Comparison of ENCODE assay signal across 18 cellular contexts in the genomic region with DNA sequence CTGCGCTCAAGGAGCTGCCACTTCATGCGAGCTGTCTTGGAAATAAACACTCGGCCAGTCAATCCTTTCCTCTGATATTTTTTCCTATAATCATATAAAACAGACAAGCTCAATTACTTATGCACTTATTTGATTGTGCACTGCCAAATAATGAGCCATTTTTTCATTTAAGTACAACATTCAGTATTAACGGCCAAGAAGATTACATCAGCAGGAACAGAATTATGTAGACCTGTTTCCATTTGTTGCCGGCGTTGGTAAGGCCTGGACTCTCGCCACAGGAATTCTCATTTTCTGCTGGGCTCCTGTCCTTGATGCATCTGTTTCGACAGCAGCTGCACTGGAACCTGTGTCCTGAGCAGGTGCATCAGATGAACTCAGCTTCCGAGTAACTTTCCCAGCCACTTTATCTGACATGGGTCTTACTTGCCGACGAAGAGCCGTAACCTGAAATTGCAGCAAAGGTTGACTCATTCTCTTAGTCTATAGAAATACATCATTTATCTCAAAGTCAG.
DNase-seq lines count a peak whose midpoint lies in the region; ATAC-seq, FAIRE-seq and TF ChIP-seq lines count a peak whose summit lies in the region.
"Had no signal": no experiment of that assay in that cellular context is flagged by ENCODE, and none has a peak within 500 bp of the region (broad histone marks: within the 10 kb centered on the region; RNA-seq: fewer than 3 reads in every experiment).

No MANE protein-coding gene starts in this region.

- H3K27me3 ChIP-seq in small intestine (ENCODE audit: control insufficient read depth in 2 of 2, insufficient read depth in 2 of 2, low read length in 2 of 2): no peaks in the 10 kb centered on the region
- H3K27me3 ChIP-seq in CD4-positive, alpha-beta T cell (ENCODE audit: control insufficient read depth, insufficient read depth, low read length): no peaks in the 10 kb centered on the region

- no peak overlapping the region for H3K4me3 Mint-ChIP-seq in activated CD8-positive, alpha-beta T cell treated with anti-CD3 and anti-CD28 coated beads, Interleukin-2, amount 10 ng/mL, durations not matched to agents 7 days and 5 days
- no peak overlapping the region for H3K4me3 Mint-ChIP-seq in activated CD8-positive, alpha-beta T cell treated with anti-CD3 and anti-CD28 coated beads for 36 hours
- H3K4me3 Mint-ChIP-seq in central memory CD8-positive, alpha-beta T cell: peak overlapping the region; percentile 74
- H3K4me3 Mint-ChIP-seq in stimulated activated effector memory CD8-positive, alpha-beta T cell treated with anti-CD3 and anti-CD28 coated beads, Interleukin-12 subunit alpha, Interleukin-12 subunit beta, amount 100 ng/mL, for 72 hours: peak overlapping the region; percentile 18
- no peak overlapping the region for H3K4me3 Mint-ChIP-seq in CD4-positive, alpha-beta T cell

- no peak overlapping the region for H3K4me3 ChIP-seq in small intestine (ENCODE audit: low read depth in 1 of 2, low read length in 2 of 2)
- H3K4me3 ChIP-seq: HAP-1, PC-9 had no signal

- no peaks in the 10 kb centered on the region for H3K9me3 ChIP-seq in small intestine (ENCODE audit: control insufficient read depth, low read depth)
- H3K9me3 ChIP-seq in CD4-positive, alpha-beta T cell (ENCODE audit: control insufficient read depth, low read length): no peaks in the 10 kb centered on the region
- H3K9me3 ChIP-seq: HAP-1 had no signal

- no peak overlapping the region for H3K27ac ChIP-seq in small intestine (ENCODE audit: low read depth in 1 of 2, low read length in 1 of 2)
- H3K27ac ChIP-seq in CD4-positive, alpha-beta T cell (ENCODE audit: low read depth, low read length): no peak overlapping the region
- H3K27ac ChIP-seq: KMS-11, PC-9, RWPE1 had no signal

- CTCF ChIA-PET in activated CD8-positive, alpha-beta T cell treated with anti-CD3 and anti-CD28 coated beads, Interleukin-2, amount 10 ng/mL, durations not matched to agents 7 days and 5 days (lab: Charles Lee): no interaction called here
- CTCF ChIA-PET in activated CD8-positive, alpha-beta T cell treated with anti-CD3 and anti-CD28 coated beads for 36 hours (lab: Charles Lee): interaction anchor here (3.1 kb wide), 1 partner anchor 15 kb away, joined by 12 read pairs; no protein-coding TSS in a partner anchor
- CTCF ChIA-PET in CD4-positive, alpha-beta T cell (lab: Charles Lee): interaction anchor here (1.0 kb wide), 2 partner anchors 12 to 23 kb away, joined by 3 to 5 read pairs; no protein-coding TSS in a partner anchor

- 94 to 98% (median 97%) methylated on average over 12 of the region's 12 CpGs for WGBS in small intestine, 3 donors

- H3K36me3 Mint-ChIP-seq in activated CD8-positive, alpha-beta T cell treated with anti-CD3 and anti-CD28 coated beads, Interleukin-2, amount 10 ng/mL, durations not matched to agents 7 days and 5 days (ENCODE audit: low read depth): peaks cover 30% of the 10 kb centered on the region
- peaks cover 30% of the 10 kb centered on the region for H3K36me3 Mint-ChIP-seq in activated CD8-positive, alpha-beta T cell treated with anti-CD3 and anti-CD28 coated beads for 36 hours (ENCODE audit: low read depth)
- peaks cover 7% of the 10 kb centered on the region for H3K36me3 Mint-ChIP-seq in central memory CD8-positive, alpha-beta T cell (ENCODE audit: insufficient read depth)
- peaks cover 52% of the 10 kb centered on the region for H3K36me3 Mint-ChIP-seq in stimulated activated effector memory CD8-positive, alpha-beta T cell treated with anti-CD3 and anti-CD28 coated beads, Interleukin-12 subunit alpha, Interleukin-12 subunit beta, amount 100 ng/mL, for 72 hours
- peaks cover 13% of the 10 kb centered on the region for H3K36me3 Mint-ChIP-seq in CD4-positive, alpha-beta T cell (ENCODE audit: low read depth)

- intact Hi-C loops in activated CD8-positive, alpha-beta T cell treated with anti-CD3 and anti-CD28 coated beads for 36 hours (cut with micrococcal nuclease): no loop called here
- intact Hi-C loops in CD4-positive, alpha-beta T cell (cut with DNase I, micrococcal nuclease): no loop called here

- peaks cover 16% of the 10 kb centered on the region for H3K4me1 Mint-ChIP-seq in activated CD8-positive, alpha-beta T cell treated with anti-CD3 and anti-CD28 coated beads, Interleukin-2, amount 10 ng/mL, durations not matched to agents 7 days and 5 days (ENCODE audit: low read depth)
- peaks cover 16% of the 10 kb centered on the region for H3K4me1 Mint-ChIP-seq in activated CD8-positive, alpha-beta T cell treated with anti-CD3 and anti-CD28 coated beads for 36 hours (ENCODE audit: low read depth)
- H3K4me1 Mint-ChIP-seq in central memory CD8-positive, alpha-beta T cell: peaks cover 28% of the 10 kb centered on the region
- peaks cover 20% of the 10 kb centered on the region for H3K4me1 Mint-ChIP-seq in stimulated activated effector memory CD8-positive, alpha-beta T cell treated with anti-CD3 and anti-CD28 coated beads, Interleukin-12 subunit alpha, Interleukin-12 subunit beta, amount 100 ng/mL, for 72 hours
- H3K4me1 Mint-ChIP-seq in CD4-positive, alpha-beta T cell (ENCODE audit: low read depth): peaks cover 11% of the 10 kb centered on the region

- TF ChIP-seq CTCF in activated CD8-positive, alpha-beta T cell treated with anti-CD3 and anti-CD28 coated beads for 36 hours (IDR thresholded peaks at IDR 0.05): no peak
- TF ChIP-seq CTCF in CD4-positive, alpha-beta T cell (IDR thresholded peaks at IDR 0.05): no peak

- peak overlapping the region; percentile 65 for H3K27ac Mint-ChIP-seq in activated CD8-positive, alpha-beta T cell treated with anti-CD3 and anti-CD28 coated beads, Interleukin-2, amount 10 ng/mL, durations not matched to agents 7 days and 5 days
- no peak overlapping the region for H3K27ac Mint-ChIP-seq in activated CD8-positive, alpha-beta T cell treated with anti-CD3 and anti-CD28 coated beads for 36 hours
- peak overlapping the region; percentile 90 for H3K27ac Mint-ChIP-seq in central memory CD8-positive, alpha-beta T cell (ENCODE audit: low read depth)
- peak overlapping the region; percentile 68 for H3K27ac Mint-ChIP-seq in stimulated activated effector memory CD8-positive, alpha-beta T cell treated with anti-CD3 and anti-CD28 coated beads, Interleukin-12 subunit alpha, Interleukin-12 subunit beta, amount 100 ng/mL, for 72 hours
- no peak overlapping the region for H3K27ac Mint-ChIP-seq in CD4-positive, alpha-beta T cell

- POLR2A ChIA-PET in activated CD8-positive, alpha-beta T cell treated with anti-CD3 and anti-CD28 coated beads, Interleukin-2, amount 10 ng/mL, durations not matched to agents 7 days and 5 days (lab: Charles Lee): interaction anchor here (0.6 kb wide), 1 partner anchor 676 kb away, joined by 7 read pairs; no protein-coding TSS in a partner anchor
- POLR2A ChIA-PET in activated CD8-positive, alpha-beta T cell treated with anti-CD3 and anti-CD28 coated beads for 36 hours (lab: Charles Lee): no interaction called here
- POLR2A ChIA-PET in CD4-positive, alpha-beta T cell (lab: Charles Lee): no interaction called here

- DNase-seq in activated CD8-positive, alpha-beta T cell treated with anti-CD3 and anti-CD28 coated beads, Interleukin-2, amount 10 ng/mL, durations not matched to agents 7 days and 5 days: no peak
- DNase-seq in activated CD8-positive, alpha-beta T cell treated with anti-CD3 and anti-CD28 coated beads for 36 hours: no peak
- DNase-seq in SK-N-DZ (ENCODE audit: low spot score) (peak; percentile 76), small intestine (no peak), AG20443 (ENCODE audit: low spot score) (no peak)
- no peak for DNase-seq in central memory CD8-positive, alpha-beta T cell (ENCODE audit: low spot score in 2 of 2)
- DNase-seq in stimulated activated effector memory CD8-positive, alpha-beta T cell treated with anti-CD3 and anti-CD28 coated beads, Interleukin-12 subunit alpha, Interleukin-12 subunit beta, amount 100 ng/mL, for 72 hours (ENCODE audit: low spot score in 2 of 2): no peak
- DNase-seq in CD4-positive, alpha-beta T cell: no peak
- DNase-seq: DMS79 treated with DMSO at 0.1 percent for 48 hours, NCI-H1417 treated with DMSO at 0.1 percent for 48 hours, NCI-H187 treated with DMSO at 0.1 percent for 48 hours, NCI-H345, NCI-H524 treated with DMSO at 0.1 percent for 48 hours, PC-9, SIG-M5 had no signal

- H3K27me3 Mint-ChIP-seq in activated CD8-positive, alpha-beta T cell treated with anti-CD3 and anti-CD28 coated beads, Interleukin-2, amount 10 ng/mL, durations not matched to agents 7 days and 5 days (ENCODE audit: low read depth): no peaks in the 10 kb centered on the region
- no peaks in the 10 kb centered on the region for H3K27me3 Mint-ChIP-seq in activated CD8-positive, alpha-beta T cell treated with anti-CD3 and anti-CD28 coated beads for 36 hours
- no peaks in the 10 kb centered on the region for H3K27me3 Mint-ChIP-seq in central memory CD8-positive, alpha-beta T cell
- no peaks in the 10 kb centered on the region for H3K27me3 Mint-ChIP-seq in CD4-positive, alpha-beta T cell

- no peak for ATAC-seq in activated CD8-positive, alpha-beta T cell treated with anti-CD3 and anti-CD28 coated beads, Interleukin-2, amount 10 ng/mL, durations not matched to agents 7 days and 5 days
- no peak for ATAC-seq in activated CD8-positive, alpha-beta T cell treated with anti-CD3 and anti-CD28 coated beads for 36 hours
- ATAC-seq in central memory CD8-positive, alpha-beta T cell (replicated peaks; ENCODE audit: extremely low read depth, poor library complexity, severe bottlenecking): no peak
- no peak for ATAC-seq in stimulated activated effector memory CD8-positive, alpha-beta T cell treated with anti-CD3 and anti-CD28 coated beads, Interleukin-12 subunit alpha, Interleukin-12 subunit beta, amount 100 ng/mL, for 72 hours
- ATAC-seq in CD4-positive, alpha-beta T cell (ENCODE audit: poor library complexity): no peak

- no peak for FAIRE-seq in small intestine (lab: Jason Lieb, UNC)

- no peaks in the 10 kb centered on the region for H3K9me3 Mint-ChIP-seq in activated CD8-positive, alpha-beta T cell treated with anti-CD3 and anti-CD28 coated beads, Interleukin-2, amount 10 ng/mL, durations not matched to agents 7 days and 5 days (ENCODE audit: insufficient read depth)
- no peaks in the 10 kb centered on the region for H3K9me3 Mint-ChIP-seq in activated CD8-positive, alpha-beta T cell treated with anti-CD3 and anti-CD28 coated beads for 36 hours
- H3K9me3 Mint-ChIP-seq in central memory CD8-positive, alpha-beta T cell: no peaks in the 10 kb centered on the region
- no peaks in the 10 kb centered on the region for H3K9me3 Mint-ChIP-seq in stimulated activated effector memory CD8-positive, alpha-beta T cell treated with anti-CD3 and anti-CD28 coated beads, Interleukin-12 subunit alpha, Interleukin-12 subunit beta, amount 100 ng/mL, for 72 hours
- H3K9me3 Mint-ChIP-seq in CD4-positive, alpha-beta T cell: no peaks in the 10 kb centered on the region

- no peaks in the 10 kb centered on the region for H3K4me1 ChIP-seq in small intestine (ENCODE audit: control insufficient read depth in 2 of 2, insufficient read depth in 1 of 2, low read depth in 1 of 2, low read length in 1 of 2)
- H3K4me1 ChIP-seq: HAP-1 had no signal

- H3K36me3 ChIP-seq in small intestine (ENCODE audit: control insufficient read depth in 2 of 2, insufficient read depth in 2 of 2, low read length in 2 of 2): peaks cover 0 to 6% of the 10 kb centered on the region in 2 donors

Comparison
In these comparisons a context has a peak if more than half of its experiments do, and no peak if none do; other contexts are left out.
1. H3K27ac Mint-ChIP-seq: peak in activated CD8-positive, alpha-beta T cell treated with anti-CD3 and anti-CD28 coated beads, Interleukin-2, amount 10 ng/mL, durations not matched to agents 7 days and 5 days (single experiment), central memory CD8-positive, alpha-beta T cell (single experiment) and stimulated activated effector memory CD8-positive, alpha-beta T cell treated with anti-CD3 and anti-CD28 coated beads, Interleukin-12 subunit alpha, Interleukin-12 subunit beta, amount 100 ng/mL, for 72 hours (single experiment); none in activated CD8-positive, alpha-beta T cell treated with anti-CD3 and anti-CD28 coated beads for 36 hours (single experiment) and CD4-positive, alpha-beta T cell (single experiment).
2. H3K4me3 Mint-ChIP-seq: peak in central memory CD8-positive, alpha-beta T cell (single experiment) and stimulated activated effector memory CD8-positive, alpha-beta T cell treated with anti-CD3 and anti-CD28 coated beads, Interleukin-12 subunit alpha, Interleukin-12 subunit beta, amount 100 ng/mL, for 72 hours (single experiment); none in activated CD8-positive, alpha-beta T cell treated with anti-CD3 and anti-CD28 coated beads, Interleukin-2, amount 10 ng/mL, durations not matched to agents 7 days and 5 days (single experiment), activated CD8-positive, alpha-beta T cell treated with anti-CD3 and anti-CD28 coated beads for 36 hours (single experiment) and CD4-positive, alpha-beta T cell (single experiment).